ENCODE assay signal across 8 cellular contexts in genomic region chr9:38067892-38068615, GRCh38. TPM values are rescaled to one million over a fixed set of nuclear protein-coding genes. Genes with fewer than 3 reads are reported as not detected.
DNase-seq lines count a peak whose midpoint lies in the region; ATAC-seq and TF ChIP-seq lines count a peak whose summit lies in the region.

No MANE protein-coding gene starts in this region.

- peaks cover 51% of the 10 kb centered on the region for H3K79me2 ChIP-seq in osteoblast (ENCODE audit: insufficient read depth, low read length)

- H3K4me2 ChIP-seq in osteoblast (ENCODE audit: insufficient read depth, low read length): peak overlapping the region; percentile 93

- peak overlapping the region; percentile 67 for H3K4me3 ChIP-seq in epithelial cell of esophagus (ENCODE audit: low read length)
- peak overlapping the region; percentile 89 for H3K4me3 ChIP-seq in osteoblast (ENCODE audit: insufficient read depth, low read length)

- ATAC-seq in HG03378 (IDR thresholded peaks at IDR 0.05; ENCODE audit: unreplicated experiment): no peak

- H3K27ac ChIP-seq in VCaP (peak overlapping the region; percentile 98), osteoblast (ENCODE audit: low read depth, low read length) (peak overlapping the region; percentile 79)

- peaks cover 25% of the 10 kb centered on the region for H3K4me1 ChIP-seq in osteoblast (ENCODE audit: insufficient read depth, low read length)

- DNase-seq in NCI-H82 (lab: John Stamatoyannopoulos, UW) (peak; percentile 30), NCI-H82 treated with DMSO at 0.1 percent for 48 hours (lab: John Stamatoyannopoulos, UW; ENCODE audit: unreplicated experiment) (no peak), epithelial cell of esophagus (ENCODE audit: low read depth) (no peak), osteoblast (ENCODE audit: insufficient read length, low spot score, missing footprints) (peak; percentile 89), HuH-7 (ENCODE audit: low spot score) (no peak)
- no peak for DNase-seq in NK-92 treated with Interleukin-12 subunit alpha and Interleukin-12 subunit beta, amount 100 ng/mL, for 24 hours (lab: John Stamatoyannopoulos, UW)

- TF ChIP-seq CTCF in VCaP (conservative IDR thresholded peaks at IDR 0.05) (no peak), epithelial cell of esophagus (IDR thresholded peaks at IDR 0.05; ENCODE audit: insufficient read depth, low read depth, low read length, missing control alignments) (no peak), osteoblast (IDR thresholded peaks at IDR 0.05; ENCODE audit: extremely low read depth, low read depth, low read length) (no peak)

- no peaks in the 10 kb centered on the region for H3K27me3 ChIP-seq in osteoblast (ENCODE audit: insufficient read depth, low read length)

- H3K9me3 ChIP-seq in osteoblast (ENCODE audit: low read depth, low read length): no peaks in the 10 kb centered on the region

- H3K36me3 ChIP-seq in osteoblast (ENCODE audit: insufficient read depth, low read length): no peaks in the 10 kb centered on the region

- H4K20me1 ChIP-seq in osteoblast (ENCODE audit: insufficient read depth, low read length): peaks cover 30% of the 10 kb centered on the region

- H2AFZ ChIP-seq in osteoblast (ENCODE audit: low read length): peak overlapping the region; percentile 67

RNA-seq across cellular contexts. Expression of gene SHB, which starts 1.0 kb away (rescaled TPM):
- total RNA-seq in osteoblast: 8.8 and 9.4 TPM in 2 replicates

Comparison
In these comparisons a context has a peak if more than half of its experiments do, and no peak if none do; other contexts are left out.
1. DNase-seq: peak in NCI-H82 (single experiment) and osteoblast (single experiment); none in NCI-H82 treated with DMSO at 0.1 percent for 48 hours (single experiment), epithelial cell of esophagus (single experiment), HuH-7 (single experiment) and NK-92 treated with Interleukin-12 subunit alpha and Interleukin-12 subunit beta, amount 100 ng/mL, for 24 hours (single experiment).